Comparison of ENCODE assay signal across 9 cellular contexts in genomic region chr6:12490904-12491571, GRCh38.
DNase-seq lines count a peak whose midpoint lies in the region; ATAC-seq, FAIRE-seq and TF ChIP-seq lines count a peak whose summit lies in the region.
"Had no signal": no experiment of that assay in that cellular context is flagged by ENCODE, and none has a peak within 500 bp of the region (broad histone marks: within the 10 kb centered on the region; RNA-seq: fewer than 3 reads in every experiment).

No MANE protein-coding gene starts in this region.

- intact Hi-C loops in activated T-helper 2 cell treated with anti-CD3 and anti-CD28 coated beads, Interferon-gamma antibody, Interleukin-2, Interleukin-4, amounts not matched to agents 10 μg/mL and 5 μg/mL and 100 μg/mL, durations not matched to agents 14 hours and 24 hours and 36 hours (cut with micrococcal nuclease), result no loop called here
- intact Hi-C loops in kidney (cut with DNase I), result no loop called here

- DNase-seq in AG04450 (ENCODE audit: low read depth, low spot score) (peak; percentile 47), HFF-Myc (ENCODE audit: extremely low read depth, low read depth) (peak; percentile 72), kidney (no peak), NCI-H446 treated with DMSO at 0.1 percent for 48 hours (lab: John Stamatoyannopoulos, UW) (no peak)
- DNase-seq in activated T-helper 2 cell treated with anti-CD3 and anti-CD28 coated beads, Interferon-gamma antibody, Interleukin-2, Interleukin-4, amounts not matched to agents 10 μg/mL and 5 μg/mL and 100 μg/mL, durations not matched to agents 14 hours and 24 hours and 36 hours (ENCODE audit: low spot score), result no peak

- H3K27me3 Mint-ChIP-seq in activated T-helper 2 cell treated with anti-CD3 and anti-CD28 coated beads, Interferon-gamma antibody, Interleukin-2, Interleukin-4, amounts not matched to agents 10 μg/mL and 5 μg/mL and 100 μg/mL, durations not matched to agents 14 hours and 24 hours and 36 hours (ENCODE audit: low read depth), result no peaks in the 10 kb centered on the region

- H3K36me3 Mint-ChIP-seq in activated T-helper 2 cell treated with anti-CD3 and anti-CD28 coated beads, Interferon-gamma antibody, Interleukin-2, Interleukin-4, amounts not matched to agents 10 μg/mL and 5 μg/mL and 100 μg/mL, durations not matched to agents 14 hours and 24 hours and 36 hours (ENCODE audit: low read depth), result no peaks in the 10 kb centered on the region

- POLR2A ChIA-PET in AG04450 (lab: Yijun Ruan, JAX), result no interaction called here

- H3K4me3 ChIP-seq in AG04450 (ENCODE audit: low read depth, low read length) (no peak overlapping the region), HFF-Myc (replicated peaks; ENCODE audit: low read depth, low read length) (no peak overlapping the region), kidney (ENCODE audit: low read length in 2 of 2) (no peak overlapping the region)

- H3K36me3 ChIP-seq in kidney (ENCODE audit: control insufficient read depth in 1 of 2, insufficient read depth in 2 of 2, low read length in 2 of 2), result no peaks in the 10 kb centered on the region

- H3K27ac ChIP-seq in AG04450 (ENCODE audit: low read depth, low read length), result no peak overlapping the region
- peak overlapping the region in 1 of 2 donors; percentile 65 for H3K27ac ChIP-seq in kidney (ENCODE audit: low read depth in 2 of 2, low read length in 2 of 2)

- no peak overlapping the region for H3K4me3 Mint-ChIP-seq in activated T-helper 2 cell treated with anti-CD3 and anti-CD28 coated beads, Interferon-gamma antibody, Interleukin-2, Interleukin-4, amounts not matched to agents 10 μg/mL and 5 μg/mL and 100 μg/mL, durations not matched to agents 14 hours and 24 hours and 36 hours (ENCODE audit: low read depth)
- H3K4me3 Mint-ChIP-seq: IgD-negative memory B cell had no signal

- H3K4me1 Mint-ChIP-seq in activated T-helper 2 cell treated with anti-CD3 and anti-CD28 coated beads, Interferon-gamma antibody, Interleukin-2, Interleukin-4, amounts not matched to agents 10 μg/mL and 5 μg/mL and 100 μg/mL, durations not matched to agents 14 hours and 24 hours and 36 hours (ENCODE audit: low read depth), result peaks cover 9% of the 10 kb centered on the region
- H3K4me1 Mint-ChIP-seq: IgD-negative memory B cell had no signal

- peaks cover 0 to 5% of the 10 kb centered on the region in 2 donors for H3K4me1 ChIP-seq in kidney (ENCODE audit: control insufficient read depth in 1 of 2, insufficient read depth in 1 of 2, low read depth in 1 of 2, low read length in 2 of 2)

- no peak overlapping the region for H3K9ac ChIP-seq in kidney (ENCODE audit: low read length in 2 of 2)

- ATAC-seq in HG03025 (IDR thresholded peaks at IDR 0.05; ENCODE audit: low FRiP score, unreplicated experiment) (no peak), GM21737 (IDR thresholded peaks at IDR 0.05; ENCODE audit: unreplicated experiment) (no peak), HG03095 (IDR thresholded peaks at IDR 0.05; ENCODE audit: unreplicated experiment) (no peak)

- H3K27ac Mint-ChIP-seq in activated T-helper 2 cell treated with anti-CD3 and anti-CD28 coated beads, Interferon-gamma antibody, Interleukin-2, Interleukin-4, amounts not matched to agents 10 μg/mL and 5 μg/mL and 100 μg/mL, durations not matched to agents 14 hours and 24 hours and 36 hours, result peak overlapping the region; percentile 7
- H3K27ac Mint-ChIP-seq: IgD-negative memory B cell had no signal

- H3K27me3 ChIP-seq in AG04450 (ENCODE audit: control insufficient read depth, insufficient read depth, low read length), result no peaks in the 10 kb centered on the region

- H3K9me3 Mint-ChIP-seq in activated T-helper 2 cell treated with anti-CD3 and anti-CD28 coated beads, Interferon-gamma antibody, Interleukin-2, Interleukin-4, amounts not matched to agents 10 μg/mL and 5 μg/mL and 100 μg/mL, durations not matched to agents 14 hours and 24 hours and 36 hours, result no peaks in the 10 kb centered on the region
- H3K9me3 Mint-ChIP-seq: IgD-negative memory B cell had no signal

- FAIRE-seq in kidney (lab: Jason Lieb, UNC), result peak; percentile 66

- H3K9me3 ChIP-seq in AG04450 (ENCODE audit: control insufficient read depth, insufficient read depth, low read length) (peaks cover 6% of the 10 kb centered on the region; the same call in 1 of the 2 replicates), kidney (ENCODE audit: control insufficient read depth in 1 of 2, low read length in 2 of 2) (no peaks in the 10 kb centered on the region)

- TF ChIP-seq CTCF in AG04450 (IDR thresholded peaks at IDR 0.05; ENCODE audit: low read depth, low read length) (no peak), HFF-Myc (IDR thresholded peaks at IDR 0.05; ENCODE audit: low read depth, low read length, missing control alignments) (no peak), kidney (IDR thresholded peaks at IDR 0.05; ENCODE audit: borderline replicate concordance, extremely low read depth, insufficient read depth) (no peak)

- CTCF ChIA-PET in AG04450 (lab: Charles Lee), result no interaction called here

Comparison
In these comparisons a context has a peak if more than half of its experiments do, and no peak if none do; other contexts are left out.
1. DNase-seq: peak in AG04450 (single experiment) and HFF-Myc (single experiment); none in activated T-helper 2 cell treated with anti-CD3 and anti-CD28 coated beads, Interferon-gamma antibody, Interleukin-2, Interleukin-4, amounts not matched to agents 10 μg/mL and 5 μg/mL and 100 μg/mL, durations not matched to agents 14 hours and 24 hours and 36 hours (single experiment), kidney (single experiment) and NCI-H446 treated with DMSO at 0.1 percent for 48 hours (single experiment).